23 cellular contexts compared by ENCODE assay signal in the genomic region with DNA sequence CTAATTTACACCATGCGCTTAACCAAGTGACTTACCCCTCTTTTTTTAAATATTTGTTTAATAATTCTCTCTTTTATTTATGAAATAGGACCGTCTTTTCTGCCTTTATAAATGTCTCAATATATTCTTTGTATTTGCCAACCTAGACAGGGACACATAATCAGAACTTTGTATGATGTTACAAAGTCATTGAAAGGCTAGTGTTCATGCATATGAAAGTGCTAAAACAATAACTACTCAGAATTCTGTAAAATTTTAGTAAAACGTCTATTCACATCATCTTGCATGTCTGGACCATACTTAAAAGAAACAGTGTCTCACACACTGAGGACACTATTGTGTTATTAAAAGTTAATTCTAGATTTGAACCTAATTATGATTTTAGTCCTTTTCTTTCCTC. TPM values are rescaled to one million over a fixed set of nuclear protein-coding genes. Genes with fewer than 3 reads are reported as not detected.
DNase-seq lines count a peak whose midpoint lies in the region; FAIRE-seq and TF ChIP-seq lines count a peak whose summit lies in the region.
"Had no signal": no experiment of that assay in that cellular context is flagged by ENCODE, and none has a peak within 500 bp of the region (broad histone marks: within the 10 kb centered on the region; RNA-seq: fewer than 3 reads in every experiment).

No MANE protein-coding gene starts in this region.

- no peak for DNase-seq in activated naive CD8-positive, alpha-beta T cell treated with anti-CD3 and anti-CD28 coated beads for 36 hours
- DNase-seq in GM18507 (ENCODE audit: extremely low spot score, insufficient read length, low read depth) (no peak), foreskin melanocyte (peak; percentile 85), mesenteric fat pad (ENCODE audit: low spot score) (no peak), NCI-H774 (lab: John Stamatoyannopoulos, UW) (no peak), esophagus squamous epithelium (lab: John Stamatoyannopoulos, UW) (no peak)
- DNase-seq: 8988T; ACHN; BE2C; C1 segment of cervical spinal cord; Caco-2; Calu3; CD4-positive, alpha-beta memory T cell; CD4-positive, CD25-positive, alpha-beta regulatory T cell; CD8-positive, alpha-beta memory T cell; DMS79 treated with DMSO at 0.1 percent for 48 hours; GF-D8 had no signal

- no peaks in the 10 kb centered on the region for H3K27me3 ChIP-seq in esophagus squamous epithelium
- H3K27me3 ChIP-seq: BE2C, BLaER1 had no signal

- peak; percentile 24 for FAIRE-seq in GM18507 (lab: Jason Lieb, UNC)
- FAIRE-seq: A204.1, D721Med, G401.6 had no signal

- intact Hi-C loops in esophagus squamous epithelium (cut with DNase I) = no loop called here

- TF ChIP-seq POLR2A in esophagus squamous epithelium (IDR thresholded peaks at IDR 0.05) = no peak

- no peaks in the 10 kb centered on the region for H3K36me3 ChIP-seq in esophagus squamous epithelium
- H3K36me3 ChIP-seq: BE2C, BLaER1 had no signal

- no peaks in the 10 kb centered on the region for H3K9me3 Mint-ChIP-seq in activated naive CD8-positive, alpha-beta T cell (ENCODE audit: low read depth)
- peaks cover 11% of the 10 kb centered on the region for H3K9me3 Mint-ChIP-seq in activated naive CD8-positive, alpha-beta T cell treated with anti-CD3 and anti-CD28 coated beads for 36 hours
- H3K9me3 Mint-ChIP-seq: CD14-positive monocyte; CD4-positive, alpha-beta memory T cell; CD8-positive, alpha-beta memory T cell had no signal

- H3K4me1 Mint-ChIP-seq in activated naive CD8-positive, alpha-beta T cell (ENCODE audit: low read depth) = peaks cover 73% of the 10 kb centered on the region
- H3K4me1 Mint-ChIP-seq in activated naive CD8-positive, alpha-beta T cell treated with anti-CD3 and anti-CD28 coated beads for 36 hours = peaks cover 66% of the 10 kb centered on the region

- H3K4me3 ChIP-seq in esophagus squamous epithelium = no peak overlapping the region
- H3K4me3 ChIP-seq: BLaER1 had no signal

- no peak overlapping the region for H3K4me3 Mint-ChIP-seq in activated naive CD8-positive, alpha-beta T cell
- no peak overlapping the region for H3K4me3 Mint-ChIP-seq in activated naive CD8-positive, alpha-beta T cell treated with anti-CD3 and anti-CD28 coated beads for 36 hours
- H3K4me3 Mint-ChIP-seq: CD14-positive monocyte; CD4-positive, alpha-beta memory T cell had no signal

- H3K27me3 Mint-ChIP-seq in activated naive CD8-positive, alpha-beta T cell = no peaks in the 10 kb centered on the region
- H3K27me3 Mint-ChIP-seq in activated naive CD8-positive, alpha-beta T cell treated with anti-CD3 and anti-CD28 coated beads for 36 hours = no peaks in the 10 kb centered on the region
- H3K27me3 Mint-ChIP-seq: CD4-positive, alpha-beta memory T cell; CD4-positive, CD25-positive, alpha-beta regulatory T cell; CD8-positive, alpha-beta memory T cell had no signal

- no peaks in the 10 kb centered on the region for H3K4me1 ChIP-seq in esophagus squamous epithelium
- H3K4me1 ChIP-seq: BE2C, Caco-2 had no signal

- WGBS in esophagus squamous epithelium, 2 donors = 72 to 74% methylated on average over 3 of the region's 3 CpGs

- no peaks in the 10 kb centered on the region for H3K9me3 ChIP-seq in esophagus squamous epithelium
- H3K9me3 ChIP-seq: BE2C, Caco-2 had no signal

- no peak overlapping the region for H3K27ac ChIP-seq in esophagus squamous epithelium
- H3K27ac ChIP-seq: BLaER1 had no signal

- H3K27ac Mint-ChIP-seq in activated naive CD8-positive, alpha-beta T cell = peak overlapping the region; percentile 73
- H3K27ac Mint-ChIP-seq in activated naive CD8-positive, alpha-beta T cell treated with anti-CD3 and anti-CD28 coated beads for 36 hours = no peak overlapping the region
- H3K27ac Mint-ChIP-seq: CD14-positive monocyte had no signal

- H3K36me3 Mint-ChIP-seq in activated naive CD8-positive, alpha-beta T cell = peaks cover 4% of the 10 kb centered on the region
- H3K36me3 Mint-ChIP-seq in activated naive CD8-positive, alpha-beta T cell treated with anti-CD3 and anti-CD28 coated beads for 36 hours = peaks cover 12% of the 10 kb centered on the region
- H3K36me3 Mint-ChIP-seq: CD14-positive monocyte; CD4-positive, alpha-beta memory T cell; CD4-positive, CD25-positive, alpha-beta regulatory T cell; CD8-positive, alpha-beta memory T cell had no signal

- TF ChIP-seq CTCF in esophagus squamous epithelium (IDR thresholded peaks at IDR 0.05) = no peak

RNA-seq across cellular contexts. Expression of gene HBS1L, which starts 41.1 kb away (rescaled TPM):
- total RNA-seq in activated naive CD8-positive, alpha-beta T cell treated with anti-CD3 and anti-CD28 coated beads for 36 hours = 100 to 1,000 TPM; 147 to 151 TPM
- total RNA-seq in mesenteric fat pad = 66.4 TPM
- total RNA-seq in esophagus squamous epithelium = 10 to 100 TPM; 41.6 to 65.3 (median 45.8) TPM
